ENCODE assay signal across 20 cellular contexts in the genomic region with DNA sequence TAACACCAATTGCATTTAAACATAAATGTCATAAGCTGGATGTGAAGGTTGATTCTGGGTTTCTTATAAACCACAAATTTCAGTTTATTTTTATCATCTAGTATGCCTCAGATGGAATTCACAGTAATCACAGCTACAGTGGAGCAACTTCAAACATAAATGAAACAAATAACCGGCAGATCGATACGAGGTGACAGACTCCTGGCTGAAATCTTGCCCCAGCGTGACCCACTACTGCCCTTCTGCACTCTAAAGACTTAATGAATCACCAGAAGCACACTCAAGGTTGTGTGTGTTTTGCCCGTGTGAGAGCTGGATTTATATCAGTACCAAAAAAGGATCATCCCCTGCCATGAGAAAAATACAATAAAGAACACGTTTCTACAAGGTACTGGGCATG.
DNase-seq lines count a peak whose midpoint lies in the region; ATAC-seq and FAIRE-seq lines count a peak whose summit lies in the region.
"Had no signal": no experiment of that assay in that cellular context is flagged by ENCODE, and none has a peak within 500 bp of the region (broad histone marks: within the 10 kb centered on the region; RNA-seq: fewer than 3 reads in every experiment).

No MANE protein-coding gene starts in this region.

- no peaks in the 10 kb centered on the region for H3K36me3 ChIP-seq in small intestine (ENCODE audit: control insufficient read depth in 2 of 2, insufficient read depth in 2 of 2, low read length in 2 of 2)
- H3K36me3 ChIP-seq: BE2C, Peyer's patch had no signal

- WGBS in small intestine, 3 donors, result 87 to 91% (median 89%) methylated on average over 6 of the region's 6 CpGs

- ATAC-seq in stimulated activated memory B cell treated with anti-CD40 and anti-IgM and Interleukin-4, amounts not matched to agents 10 μg/mL and 1 μg/mL and 100 μg/mL, for 72 hours, result no peak
- no peak for ATAC-seq in GM21619 (IDR thresholded peaks at IDR 0.05; ENCODE audit: unreplicated experiment)
- ATAC-seq in GM19023 (IDR thresholded peaks at IDR 0.05; ENCODE audit: unreplicated experiment), result no peak
- ATAC-seq: SK-N-SH treated with all-trans-retinoic acid at 6 μM for 48 hours had no signal

- peaks cover 0 to 3% (median under 1%) of the 10 kb centered on the region in 3 donors for H3K36me3 Mint-ChIP-seq in immature natural killer cell
- peaks cover 31% of the 10 kb centered on the region for H3K36me3 Mint-ChIP-seq in stimulated activated memory B cell treated with anti-CD40 and anti-IgM and Interleukin-4, amounts not matched to agents 10 μg/mL and 1 μg/mL and 100 μg/mL, for 72 hours

- no peaks in the 10 kb centered on the region for H3K9me3 Mint-ChIP-seq in immature natural killer cell
- peaks cover 15% of the 10 kb centered on the region for H3K9me3 Mint-ChIP-seq in stimulated activated memory B cell treated with anti-CD40 and anti-IgM and Interleukin-4, amounts not matched to agents 10 μg/mL and 1 μg/mL and 100 μg/mL, for 72 hours
- H3K9me3 Mint-ChIP-seq: HFFc6 had no signal

- peak overlapping the region in 4 of 5 donors; percentile 10 to 36 (median 22) for H3K4me3 Mint-ChIP-seq in immature natural killer cell
- peak overlapping the region; percentile 7 for H3K4me3 Mint-ChIP-seq in stimulated activated memory B cell treated with anti-CD40 and anti-IgM and Interleukin-4, amounts not matched to agents 10 μg/mL and 1 μg/mL and 100 μg/mL, for 72 hours
- H3K4me3 Mint-ChIP-seq: CD4-positive, alpha-beta T cell; HFFc6 had no signal

- H3K4me1 ChIP-seq in small intestine (ENCODE audit: control insufficient read depth in 2 of 2, insufficient read depth in 1 of 2, low read depth in 1 of 2, low read length in 1 of 2), result no peaks in the 10 kb centered on the region
- H3K4me1 ChIP-seq: BE2C had no signal

- peaks cover 69 to 91% of the 10 kb centered on the region in 2 donors for H3K4me1 Mint-ChIP-seq in immature natural killer cell
- peaks cover 53% of the 10 kb centered on the region for H3K4me1 Mint-ChIP-seq in stimulated activated memory B cell treated with anti-CD40 and anti-IgM and Interleukin-4, amounts not matched to agents 10 μg/mL and 1 μg/mL and 100 μg/mL, for 72 hours

- peak; percentile 8 for DNase-seq in NCI-H2227 (lab: John Stamatoyannopoulos, UW; ENCODE audit: unreplicated experiment)
- no peak for DNase-seq in NCI-H2227 treated with DMSO at 0.1 percent for 48 hours (lab: John Stamatoyannopoulos, UW)
- peak; percentile 24 for DNase-seq in NAMALWA (ENCODE audit: low spot score)
- DNase-seq in immature natural killer cell, result no peak
- DNase-seq in small intestine, result no peak
- DNase-seq: BE2C; CD4-positive, alpha-beta T cell; DMS79; HFFc6; MV-4-11; NCI-H1436 treated with DMSO at 0.1 percent for 48 hours; NCI-H2081; NCI-H510A treated with DMSO at 0.1 percent for 48 hours; Peyer's patch; Right ventricle myocardium superior had no signal

- H3K27ac ChIP-seq in small intestine (ENCODE audit: low read depth in 1 of 2, low read length in 1 of 2), result no peak overlapping the region
- H3K27ac ChIP-seq: 22Rv1, Peyer's patch had no signal

- H3K27me3 Mint-ChIP-seq in immature natural killer cell (ENCODE audit: low read depth in 3 of 3), result peaks cover 1 to 4% (median 3%) of the 10 kb centered on the region in 3 donors
- H3K27me3 Mint-ChIP-seq in stimulated activated memory B cell treated with anti-CD40 and anti-IgM and Interleukin-4, amounts not matched to agents 10 μg/mL and 1 μg/mL and 100 μg/mL, for 72 hours, result no peaks in the 10 kb centered on the region
- H3K27me3 Mint-ChIP-seq: CD4-positive, alpha-beta T cell had no signal

- FAIRE-seq in small intestine (lab: Jason Lieb, UNC), result no peak

- no peak overlapping the region for H3K4me3 ChIP-seq in small intestine (ENCODE audit: low read depth in 1 of 2, low read length in 2 of 2)
- H3K4me3 ChIP-seq: Peyer's patch had no signal

- no peaks in the 10 kb centered on the region for H3K9me3 ChIP-seq in small intestine (ENCODE audit: control insufficient read depth, low read depth)
- H3K9me3 ChIP-seq: BE2C, Peyer's patch had no signal

- H3K27ac Mint-ChIP-seq in immature natural killer cell, result peak overlapping the region in 1 of 6 donors; percentile 57
- H3K27ac Mint-ChIP-seq in stimulated activated memory B cell treated with anti-CD40 and anti-IgM and Interleukin-4, amounts not matched to agents 10 μg/mL and 1 μg/mL and 100 μg/mL, for 72 hours, result peak overlapping the region; percentile 36
- H3K27ac Mint-ChIP-seq: CD4-positive, alpha-beta T cell; HFFc6 had no signal

- H3K27me3 ChIP-seq in small intestine (ENCODE audit: control insufficient read depth in 2 of 2, insufficient read depth in 2 of 2, low read length in 2 of 2), result no peaks in the 10 kb centered on the region
- H3K27me3 ChIP-seq: BE2C, Peyer's patch had no signal

Comparison
In these comparisons a context has a peak if more than half of its experiments do, and no peak if none do; other contexts are left out.
1. DNase-seq: peak in NCI-H2227 (single experiment) and NAMALWA (single experiment); none in NCI-H2227 treated with DMSO at 0.1 percent for 48 hours (single experiment), immature natural killer cell (0 of 3) and small intestine (single experiment).